ENCODE assay signal across 8 cellular contexts in genomic region chr11:60923800-60924109, GRCh38. TPM values are rescaled to one million over a fixed set of nuclear protein-coding genes. Genes with fewer than 3 reads are reported as not detected.
DNase-seq lines count a peak whose midpoint lies in the region; ATAC-seq, FAIRE-seq and TF ChIP-seq lines count a peak whose summit lies in the region.

No MANE protein-coding gene starts in this region.

- H2AFZ ChIP-seq in HepG2 (ENCODE audit: low read length): no peak overlapping the region

- TF ChIP-seq CTCF in HepG2 (CRISPR knock-in tag; IDR thresholded peaks at IDR 0.05) (no peak), upper lobe of left lung (IDR thresholded peaks at IDR 0.05) (no peak)

- H3K27ac ChIP-seq in HepG2 (ENCODE audit: extremely low read length, insufficient read depth, low read length): no peak overlapping the region
- peak overlapping the region in 1 of 4 donors; percentile 74 for H3K27ac ChIP-seq in upper lobe of left lung

- H3K27me3 ChIP-seq in HepG2 (ENCODE audit: control insufficient read depth in 1 of 2, insufficient read depth in 2 of 2, low read length in 2 of 2) (no peaks in the 10 kb centered on the region; a peak in 1 of 5 replicates), upper lobe of left lung (peaks cover 2 to 10% (median 8%) of the 10 kb centered on the region in 4 donors)

- TF ChIP-seq EP300 in HepG2 (IDR thresholded peaks at IDR 0.05; ENCODE audit: low read depth in 2 of 2, low read length in 2 of 2) (no peak), HepG2 (CRISPR knock-in tag; IDR thresholded peaks at IDR 0.05; ENCODE audit: borderline replicate concordance) (no peak), upper lobe of left lung (IDR thresholded peaks at IDR 0.05) (no peak)

- no peaks in the 10 kb centered on the region for H3K79me2 ChIP-seq in HepG2 (ENCODE audit: insufficient read depth, low read length)

- WGBS in HepG2 (ENCODE audit: low lambda C conversion rate): no CpG with 5 or more reads among the region's 6 CpGs
- 57 to 83% methylated on average over 1 to 6 of the region's 6 CpGs for WGBS in upper lobe of left lung, 2 donors

- H3K9ac ChIP-seq in HepG2 (ENCODE audit: insufficient read depth, low read depth, low read length): peak overlapping the region; percentile 56

- H3K36me3 Mint-ChIP-seq in activated naive CD4-positive, alpha-beta T cell treated with anti-CD3 and anti-CD28 coated beads, Interleukin-2, amount 50 U/mL, for 24 hours: peaks cover 26% of the 10 kb centered on the region
- H3K36me3 Mint-ChIP-seq in activated naive CD8-positive, alpha-beta T cell treated with anti-CD3 and anti-CD28 coated beads, Interleukin-2, amount 50 U/mL, for 24 hours (ENCODE audit: low read depth): peaks cover 36% of the 10 kb centered on the region

- intact Hi-C loops in HepG2 (cut with micrococcal nuclease; ENCODE audit: unreplicated experiment): no loop called here

- H3K9me3 Mint-ChIP-seq in activated naive CD4-positive, alpha-beta T cell treated with anti-CD3 and anti-CD28 coated beads, Interleukin-2, amount 50 U/mL, for 24 hours: no peaks in the 10 kb centered on the region
- no peaks in the 10 kb centered on the region for H3K9me3 Mint-ChIP-seq in activated naive CD8-positive, alpha-beta T cell treated with anti-CD3 and anti-CD28 coated beads, Interleukin-2, amount 50 U/mL, for 24 hours

- no TSS peak for BruUV-seq in HepG2 (replicated peaks; lab: Mats Ljungman, UMichigan)

- TF ChIP-seq POLR2A in HepG2 (IDR thresholded peaks at IDR 0.05; ENCODE audit: insufficient read depth in 1 of 2, low read depth in 2 of 2, low read length in 2 of 2): no peak
- TF ChIP-seq POLR2A in upper lobe of left lung (IDR thresholded peaks at IDR 0.05): no peak

- no peaks in the 10 kb centered on the region for H3K9me3 ChIP-seq in HepG2 (ENCODE audit: low read length)
- H3K9me3 ChIP-seq in upper lobe of left lung: no peaks in the 10 kb centered on the region

- H3K27me3 Mint-ChIP-seq in activated naive CD4-positive, alpha-beta T cell treated with anti-CD3 and anti-CD28 coated beads, Interleukin-2, amount 50 U/mL, for 24 hours: peaks cover 4% of the 10 kb centered on the region
- peaks cover 23% of the 10 kb centered on the region for H3K27me3 Mint-ChIP-seq in activated naive CD8-positive, alpha-beta T cell treated with anti-CD3 and anti-CD28 coated beads, Interleukin-2, amount 50 U/mL, for 24 hours

- no peak for FAIRE-seq in HepG2 (lab: Jason Lieb, UNC)

- peak overlapping the region; percentile 57 to 75 (median 73); a peak in 5 of 6 replicates for H3K4me3 ChIP-seq in HepG2 (replicated peaks in 1 of 3; ENCODE audit: insufficient read depth in 1 of 3, low read depth in 2 of 3, low read length in 3 of 3)
- peak overlapping the region in 3 of 4 donors; percentile 69 to 81 (median 76) for H3K4me3 ChIP-seq in upper lobe of left lung

- no peak overlapping the region for H3K27ac Mint-ChIP-seq in activated naive CD4-positive, alpha-beta T cell treated with anti-CD3 and anti-CD28 coated beads, Interleukin-2, amount 50 U/mL, for 24 hours
- no peak overlapping the region for H3K27ac Mint-ChIP-seq in activated naive CD8-positive, alpha-beta T cell treated with anti-CD3 and anti-CD28 coated beads, Interleukin-2, amount 50 U/mL, for 24 hours

- POLR2A ChIA-PET in HepG2 (lab: Yijun Ruan, JAX): interaction anchor here (1.1 kb wide), 3 partner anchors 8 to 18 kb away, joined by 3 to 7 read pairs (median 4); partner anchors contain the start of gene TMEM109

- peaks cover 2 to 7% of the 10 kb centered on the region in 2 experiments; a peak in 4 of 5 replicates for H3K36me3 ChIP-seq in HepG2 (replicated peaks in 1 of 2; ENCODE audit: control insufficient read depth in 1 of 2, insufficient read depth in 2 of 2, low read length in 2 of 2)
- H3K36me3 ChIP-seq in upper lobe of left lung: peaks cover 17 to 42% (median 31%) of the 10 kb centered on the region in 4 donors

- DNase-seq in activated naive CD4-positive, alpha-beta T cell treated with anti-CD3 and anti-CD28 coated beads, Interleukin-2, amount 50 U/mL, for 16 hours: no peak
- DNase-seq in activated naive CD8-positive, alpha-beta T cell treated with anti-CD3 and anti-CD28 coated beads, Interleukin-2, amount 50 U/mL, for 24 hours: no peak
- DNase-seq in HepG2 (ENCODE audit: low spot score) (no peak), upper lobe of left lung (no peak), NCI-H446 treated with DMSO at 0.1 percent for 48 hours (lab: John Stamatoyannopoulos, UW) (no peak)

- peaks cover 26% of the 10 kb centered on the region for H3K4me1 Mint-ChIP-seq in activated naive CD4-positive, alpha-beta T cell treated with anti-CD3 and anti-CD28 coated beads, Interleukin-2, amount 50 U/mL, for 24 hours
- peaks cover 32% of the 10 kb centered on the region for H3K4me1 Mint-ChIP-seq in activated naive CD8-positive, alpha-beta T cell treated with anti-CD3 and anti-CD28 coated beads, Interleukin-2, amount 50 U/mL, for 24 hours

- H3K4me3 Mint-ChIP-seq in activated naive CD4-positive, alpha-beta T cell treated with anti-CD3 and anti-CD28 coated beads, Interleukin-2, amount 50 U/mL, for 24 hours: peak overlapping the region; percentile 52
- peak overlapping the region; percentile 45 for H3K4me3 Mint-ChIP-seq in activated naive CD8-positive, alpha-beta T cell treated with anti-CD3 and anti-CD28 coated beads, Interleukin-2, amount 50 U/mL, for 24 hours

- H3K4me2 ChIP-seq in HepG2 (ENCODE audit: low read depth, low read length): peak overlapping the region; percentile 92

- in situ Hi-C loops in HepG2 (cut with HindIII; ENCODE audit: extremely low pct_ligation_motif_present, low pct_unique_long_range_greater_than_20kb): no loop called here

- ATAC-seq in activated naive CD8-positive, alpha-beta T cell treated with anti-CD3 and anti-CD28 coated beads, Interleukin-2, amount 50 U/mL, for 24 hours: no peak
- ATAC-seq in HepG2: peak; percentile 42
- ATAC-seq in upper lobe of left lung (ENCODE audit: low FRiP score in 2 of 2): no peak
- ATAC-seq in GM18520 (IDR thresholded peaks at IDR 0.05; ENCODE audit: unreplicated experiment): no peak
- ATAC-seq in GM18517 (IDR thresholded peaks at IDR 0.05; ENCODE audit: unreplicated experiment): no peak

- no peak for TF ChIP-seq RAD21 in HepG2 (CRISPR knock-in tag; IDR thresholded peaks at IDR 0.05)

- H4K20me1 ChIP-seq in HepG2 (ENCODE audit: insufficient read depth, low read length): no peaks in the 10 kb centered on the region

- H3K4me1 ChIP-seq in HepG2 (ENCODE audit: insufficient read depth, low read length) (peaks cover 22% of the 10 kb centered on the region), upper lobe of left lung (peaks cover 19 to 29% (median 25%) of the 10 kb centered on the region in 4 donors)

- CTCF ChIA-PET in HepG2 (lab: Yijun Ruan, JAX; ENCODE audit: low intra/inter-chr PET ratio, low total read pairs): no interaction called here

RNA-seq across cellular contexts. Expression of gene TMEM132A, which starts 0.5 kb away (rescaled TPM):
- 8.4 and 32.9 TPM in 2 replicates for total RNA-seq in HepG2 (2016; rRNA removed; fragmentation: Illumina TruSeq; extraction: Trizol)
- total RNA-seq in HepG2 (2016; cell fraction: cytosol; rRNA removed; fragmentation: Illumina TruSeq; extraction: Trizol; ENCODE audit: low read depth): 5.1 and 6.9 TPM in 2 replicates
- 6.9 and 31.8 TPM in 2 replicates for total RNA-seq in HepG2 (2016; cell fraction: insoluble cytoplasmic fraction; rRNA removed; fragmentation: Illumina TruSeq; extraction: Trizol)
- total RNA-seq in HepG2 (2016; cell fraction: membrane; rRNA removed; fragmentation: Illumina TruSeq; extraction: Trizol): 11.9 and 13.4 TPM in 2 replicates
- 34.0 and 34.7 TPM in 2 replicates for total RNA-seq in HepG2 (2016; cell fraction: nucleus; rRNA removed; fragmentation: Illumina TruSeq; extraction: Trizol)
- polyA plus RNA-seq in HepG2 (2011; rRNA removed): 11.1 and 22.7 TPM in 2 replicates
- polyA plus RNA-seq in HepG2 (2011; cell fraction: cytosol; rRNA removed): 16.2 and 18.8 TPM in 2 replicates
- 103 and 122 TPM in 2 replicates for polyA plus RNA-seq in HepG2 (2011; cell fraction: nucleus; rRNA removed)
- 19.3 and 25.4 TPM in 2 replicates for polyA plus RNA-seq in HepG2 (2012)
- 3.3 and 4.8 TPM in 2 replicates for polyA plus RNA-seq in HepG2 (2016; cell fraction: cytosol; fragmentation: Illumina TruSeq; extraction: Trizol; ENCODE audit: low read depth)
- polyA plus RNA-seq in HepG2 (2016; cell fraction: insoluble cytoplasmic fraction; fragmentation: Illumina TruSeq; extraction: Trizol; ENCODE audit: low read depth): 7.6 and 10.7 TPM in 2 replicates
- polyA plus RNA-seq in HepG2 (2016; cell fraction: membrane; fragmentation: Illumina TruSeq; extraction: Trizol; ENCODE audit: low read depth): 8.3 and 10.4 TPM in 2 replicates
- polyA plus RNA-seq in HepG2 (2016; cell fraction: nucleus; fragmentation: Illumina TruSeq; extraction: Trizol; ENCODE audit: insufficient read depth, low read depth): 64.1 and 72.1 TPM in 2 replicates
- 19.8 and 31.0 TPM in 2 replicates for polyA minus RNA-seq in HepG2 (2011; rRNA and poly(A)+ RNA removed; ENCODE audit: low replicate concordance)
- 15.7 and 16.8 TPM in 2 replicates for polyA minus RNA-seq in HepG2 (2011; cell fraction: cytosol; rRNA and poly(A)+ RNA removed)
- 19.7 and 26.0 TPM in 2 replicates for polyA minus RNA-seq in HepG2 (2011; cell fraction: nucleus; rRNA and poly(A)+ RNA removed)
- 10 to 100 TPM in 2 of 6 donors, 1 to 10 TPM in 4; 3.6 to 18.2 (median 9.4) TPM for total RNA-seq in upper lobe of left lung

RNA-seq across cellular contexts. Expression of gene TMEM109, which starts 9.8 kb away (rescaled TPM):
- 10.7 and 18.0 TPM in 2 replicates for total RNA-seq in HepG2 (2016; rRNA removed; fragmentation: Illumina TruSeq; extraction: Trizol)
- 4.0 TPM in 2 replicates for total RNA-seq in HepG2 (2016; cell fraction: cytosol; rRNA removed; fragmentation: Illumina TruSeq; extraction: Trizol; ENCODE audit: low read depth)
- 10.2 and 18.3 TPM in 2 replicates for total RNA-seq in HepG2 (2016; cell fraction: insoluble cytoplasmic fraction; rRNA removed; fragmentation: Illumina TruSeq; extraction: Trizol)
- 8.4 and 9.5 TPM in 2 replicates for total RNA-seq in HepG2 (2016; cell fraction: membrane; rRNA removed; fragmentation: Illumina TruSeq; extraction: Trizol)
- 14.1 and 14.6 TPM in 2 replicates for total RNA-seq in HepG2 (2016; cell fraction: nucleus; rRNA removed; fragmentation: Illumina TruSeq; extraction: Trizol)
- 7.7 and 12.2 TPM in 2 replicates for polyA plus RNA-seq in HepG2 (2011; rRNA removed)
- polyA plus RNA-seq in HepG2 (2011; cell fraction: cytosol; rRNA removed): 9.5 and 10.2 TPM in 2 replicates
- 5.5 and 8.4 TPM in 2 replicates for polyA plus RNA-seq in HepG2 (2011; cell fraction: nucleus; rRNA removed)
- 12.8 and 19.4 TPM in 2 replicates for polyA plus RNA-seq in HepG2 (2012)
- polyA plus RNA-seq in HepG2 (2016; cell fraction: cytosol; fragmentation: Illumina TruSeq; extraction: Trizol; ENCODE audit: low read depth): 3.7 TPM in 2 replicates
- polyA plus RNA-seq in HepG2 (2016; cell fraction: insoluble cytoplasmic fraction; fragmentation: Illumina TruSeq; extraction: Trizol; ENCODE audit: low read depth): 12.7 and 13.2 TPM in 2 replicates
- 8.3 and 10.0 TPM in 2 replicates for polyA plus RNA-seq in HepG2 (2016; cell fraction: membrane; fragmentation: Illumina TruSeq; extraction: Trizol; ENCODE audit: low read depth)
- polyA plus RNA-seq in HepG2 (2016; cell fraction: nucleus; fragmentation: Illumina TruSeq; extraction: Trizol; ENCODE audit: insufficient read depth, low read depth): 29.4 and 33.0 TPM in 2 replicates
- polyA minus RNA-seq in HepG2 (2011; rRNA and poly(A)+ RNA removed; ENCODE audit: low replicate concordance): 9.0 and 55.3 TPM in 2 replicates
- 5.5 and 9.1 TPM in 2 replicates for polyA minus RNA-seq in HepG2 (2011; cell fraction: cytosol; rRNA and poly(A)+ RNA removed)
- polyA minus RNA-seq in HepG2 (2011; cell fraction: nucleus; rRNA and poly(A)+ RNA removed): 2.2 and 4.5 TPM in 2 replicates
- total RNA-seq in upper lobe of left lung: 100 to 1,000 TPM in 5 of 6 donors, 10 to 100 TPM in 1; 27.2 to 153 (median 129) TPM

RNA-seq across cellular contexts. Expression of gene PRPF19, which starts 17.4 kb away (rescaled TPM):
- total RNA-seq in HepG2 (2016; rRNA removed; fragmentation: Illumina TruSeq; extraction: Trizol) (91.1 and 115 TPM in 2 replicates), upper lobe of left lung (10 to 100 TPM; 10.5 to 72.8 (median 55.1) TPM)
- total RNA-seq in HepG2 (2016; cell fraction: cytosol; rRNA removed; fragmentation: Illumina TruSeq; extraction: Trizol; ENCODE audit: low read depth): 16.1 and 16.4 TPM in 2 replicates
- 93.5 and 104 TPM in 2 replicates for total RNA-seq in HepG2 (2016; cell fraction: insoluble cytoplasmic fraction; rRNA removed; fragmentation: Illumina TruSeq; extraction: Trizol)
- total RNA-seq in HepG2 (2016; cell fraction: membrane; rRNA removed; fragmentation: Illumina TruSeq; extraction: Trizol): 37.9 and 40.5 TPM in 2 replicates
- 52.4 and 56.0 TPM in 2 replicates for total RNA-seq in HepG2 (2016; cell fraction: nucleus; rRNA removed; fragmentation: Illumina TruSeq; extraction: Trizol)
- 25.0 and 27.4 TPM in 2 replicates for polyA plus RNA-seq in HepG2 (2011; rRNA removed)
- polyA plus RNA-seq in HepG2 (2011; cell fraction: cytosol; rRNA removed): 19.8 and 29.8 TPM in 2 replicates
- 32.6 and 32.8 TPM in 2 replicates for polyA plus RNA-seq in HepG2 (2011; cell fraction: nucleus; rRNA removed)
- 56.0 and 62.2 TPM in 2 replicates for polyA plus RNA-seq in HepG2 (2012)
- 14.7 and 16.9 TPM in 2 replicates for polyA plus RNA-seq in HepG2 (2016; cell fraction: cytosol; fragmentation: Illumina TruSeq; extraction: Trizol; ENCODE audit: low read depth)
- polyA plus RNA-seq in HepG2 (2016; cell fraction: insoluble cytoplasmic fraction; fragmentation: Illumina TruSeq; extraction: Trizol; ENCODE audit: low read depth): 125 and 138 TPM in 2 replicates
- 33.6 and 36.5 TPM in 2 replicates for polyA plus RNA-seq in HepG2 (2016; cell fraction: membrane; fragmentation: Illumina TruSeq; extraction: Trizol; ENCODE audit: low read depth)
- polyA plus RNA-seq in HepG2 (2016; cell fraction: nucleus; fragmentation: Illumina TruSeq; extraction: Trizol; ENCODE audit: insufficient read depth, low read depth): 76.8 and 76.9 TPM in 2 replicates
- 52.3 and 71.1 TPM in 2 replicates for polyA minus RNA-seq in HepG2 (2011; rRNA and poly(A)+ RNA removed; ENCODE audit: low replicate concordance)
- polyA minus RNA-seq in HepG2 (2011; cell fraction: cytosol; rRNA and poly(A)+ RNA removed): 22.3 and 28.6 TPM in 2 replicates
- 33.5 and 39.2 TPM in 2 replicates for polyA minus RNA-seq in HepG2 (2011; cell fraction: nucleus; rRNA and poly(A)+ RNA removed)

RNA-seq across cellular contexts. Expression of gene SLC15A3, which starts 28.2 kb away (rescaled TPM):
- total RNA-seq in HepG2 (2016; rRNA removed; fragmentation: Illumina TruSeq; extraction: Trizol): 0.58 and 0.77 TPM in 2 replicates
- 0.09 TPM in 1 of 2 replicates, not detected in the other for total RNA-seq in HepG2 (2016; cell fraction: cytosol; rRNA removed; fragmentation: Illumina TruSeq; extraction: Trizol; ENCODE audit: low read depth)
- 0.49 and 1.1 TPM in 2 replicates for total RNA-seq in HepG2 (2016; cell fraction: insoluble cytoplasmic fraction; rRNA removed; fragmentation: Illumina TruSeq; extraction: Trizol)
- total RNA-seq in HepG2 (2016; cell fraction: membrane; rRNA removed; fragmentation: Illumina TruSeq; extraction: Trizol): 0.49 and 1.1 TPM in 2 replicates
- total RNA-seq in HepG2 (2016; cell fraction: nucleus; rRNA removed; fragmentation: Illumina TruSeq; extraction: Trizol): 1.8 and 2.8 TPM in 2 replicates
- 0.45 and 1.1 TPM in 2 replicates for polyA plus RNA-seq in HepG2 (2011; rRNA removed)
- polyA plus RNA-seq in HepG2 (2011; cell fraction: cytosol; rRNA removed): 0.23 and 0.60 TPM in 2 replicates
- polyA plus RNA-seq in HepG2 (2011; cell fraction: nucleus; rRNA removed): 0.97 and 1.0 TPM in 2 replicates
- polyA plus RNA-seq in HepG2 (2012): 0.27 TPM in 1 of 2 replicates, not detected in the other
- polyA plus RNA-seq in HepG2 (2016; cell fraction: cytosol; fragmentation: Illumina TruSeq; extraction: Trizol; ENCODE audit: low read depth): 0.18 and 0.51 TPM in 2 replicates
- 0.53 and 0.84 TPM in 2 replicates for polyA plus RNA-seq in HepG2 (2016; cell fraction: insoluble cytoplasmic fraction; fragmentation: Illumina TruSeq; extraction: Trizol; ENCODE audit: low read depth)
- polyA plus RNA-seq in HepG2 (2016; cell fraction: membrane; fragmentation: Illumina TruSeq; extraction: Trizol; ENCODE audit: low read depth): 0.44 and 0.58 TPM in 2 replicates
- 1.3 TPM in 1 of 2 replicates, not detected in the other for polyA plus RNA-seq in HepG2 (2016; cell fraction: nucleus; fragmentation: Illumina TruSeq; extraction: Trizol; ENCODE audit: insufficient read depth, low read depth)
- 1.4 and 4.0 TPM in 2 replicates for polyA minus RNA-seq in HepG2 (2011; rRNA and poly(A)+ RNA removed; ENCODE audit: low replicate concordance)
- polyA minus RNA-seq in HepG2 (2011; cell fraction: cytosol; rRNA and poly(A)+ RNA removed): 0.97 and 1.5 TPM in 2 replicates
- 1.5 and 1.6 TPM in 2 replicates for polyA minus RNA-seq in HepG2 (2011; cell fraction: nucleus; rRNA and poly(A)+ RNA removed)
- 100 to 1,000 TPM in 4 of 6 donors, 10 to 100 TPM in 2; 29.5 to 186 (median 115) TPM for total RNA-seq in upper lobe of left lung

RNA-seq across cellular contexts. Expression of gene CD6, which starts 47.7 kb away (rescaled TPM):
- total RNA-seq in HepG2 (2016; rRNA removed; fragmentation: Illumina TruSeq; extraction: Trizol) (not detected in 2 replicates), upper lobe of left lung (10 to 100 TPM in 2 of 6 donors, 1 to 10 TPM in 4; 3.8 to 27.2 (median 5.3) TPM)
- total RNA-seq in HepG2 (2016; cell fraction: cytosol; rRNA removed; fragmentation: Illumina TruSeq; extraction: Trizol; ENCODE audit: low read depth): not detected in 2 replicates
- total RNA-seq in HepG2 (2016; cell fraction: insoluble cytoplasmic fraction; rRNA removed; fragmentation: Illumina TruSeq; extraction: Trizol): not detected in 2 replicates
- total RNA-seq in HepG2 (2016; cell fraction: membrane; rRNA removed; fragmentation: Illumina TruSeq; extraction: Trizol): not detected in 2 replicates
- not detected in 2 replicates for total RNA-seq in HepG2 (2016; cell fraction: nucleus; rRNA removed; fragmentation: Illumina TruSeq; extraction: Trizol)
- polyA plus RNA-seq in HepG2 (2011; rRNA removed): not detected in 2 replicates
- not detected in 2 replicates for polyA plus RNA-seq in HepG2 (2011; cell fraction: cytosol; rRNA removed)
- not detected in 2 replicates for polyA plus RNA-seq in HepG2 (2011; cell fraction: nucleus; rRNA removed)
- not detected in 2 replicates for polyA plus RNA-seq in HepG2 (2012)
- polyA plus RNA-seq in HepG2 (2016; cell fraction: cytosol; fragmentation: Illumina TruSeq; extraction: Trizol; ENCODE audit: low read depth): not detected in 2 replicates
- polyA plus RNA-seq in HepG2 (2016; cell fraction: insoluble cytoplasmic fraction; fragmentation: Illumina TruSeq; extraction: Trizol; ENCODE audit: low read depth): not detected in 2 replicates
- polyA plus RNA-seq in HepG2 (2016; cell fraction: membrane; fragmentation: Illumina TruSeq; extraction: Trizol; ENCODE audit: low read depth): not detected in 2 replicates
- not detected in 2 replicates for polyA plus RNA-seq in HepG2 (2016; cell fraction: nucleus; fragmentation: Illumina TruSeq; extraction: Trizol; ENCODE audit: insufficient read depth, low read depth)
- not detected in 2 replicates for polyA minus RNA-seq in HepG2 (2011; rRNA and poly(A)+ RNA removed; ENCODE audit: low replicate concordance)
- polyA minus RNA-seq in HepG2 (2011; cell fraction: cytosol; rRNA and poly(A)+ RNA removed): not detected in 2 replicates
- polyA minus RNA-seq in HepG2 (2011; cell fraction: nucleus; rRNA and poly(A)+ RNA removed): not detected in 2 replicates
